18 cellular contexts compared by ENCODE assay signal in the genomic region with DNA sequence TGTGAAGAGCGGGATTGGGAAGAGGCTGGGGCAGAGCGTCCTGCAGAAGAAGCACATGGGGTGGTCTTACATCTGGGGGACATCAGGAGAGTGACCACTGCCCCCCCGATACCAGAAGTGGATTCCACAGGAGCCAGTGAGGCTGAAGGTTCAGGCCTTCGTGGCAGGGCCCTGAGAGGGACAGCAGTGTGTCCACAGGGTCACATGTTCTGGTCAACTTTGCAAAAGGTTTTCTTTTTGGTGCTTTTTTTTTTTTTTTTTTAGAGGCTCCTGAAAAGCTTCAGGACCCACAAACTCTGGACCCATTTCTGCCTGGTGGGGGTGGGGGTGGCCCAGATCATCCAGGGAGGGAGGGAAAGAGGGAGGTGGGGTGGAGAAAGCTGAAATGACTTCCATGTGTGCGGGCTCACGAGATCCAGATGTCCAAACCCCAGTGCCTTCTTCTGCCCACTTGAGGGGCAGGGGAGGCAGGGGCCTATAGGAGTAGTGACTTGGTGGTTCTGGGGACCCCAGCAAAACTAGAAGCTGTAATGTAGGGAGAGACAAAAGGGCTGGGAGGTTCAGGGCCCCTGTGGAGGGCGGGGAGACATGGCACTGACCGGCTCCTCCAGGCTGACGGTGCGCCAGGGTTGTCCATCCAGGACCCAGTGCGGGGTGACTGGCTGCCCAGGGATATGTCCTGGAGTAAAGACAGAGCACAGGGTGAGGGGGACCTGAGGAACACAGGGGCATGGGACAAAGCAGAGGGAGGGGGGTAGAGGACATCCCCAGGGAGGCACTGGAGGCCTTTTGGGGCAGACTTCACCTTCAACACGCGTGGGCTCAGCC. TPM values are rescaled to one million over a fixed set of nuclear protein-coding genes. Genes with fewer than 3 reads are reported as not detected.
DNase-seq lines count a peak whose midpoint lies in the region; ATAC-seq and TF ChIP-seq lines count a peak whose summit lies in the region.
"Had no signal": no experiment of that assay in that cellular context is flagged by ENCODE, and none has a peak within 500 bp of the region (broad histone marks: within the 10 kb centered on the region; RNA-seq: fewer than 3 reads in every experiment).

No MANE protein-coding gene starts in this region.

- H3K4me3 ChIP-seq in HFF-Myc (replicated peaks; ENCODE audit: low read depth, low read length) (peak overlapping the region; percentile 94), esophagus muscularis mucosa (peak overlapping the region; percentile 66 to 75 (median 66)), muscle layer of colon (ENCODE audit: low read depth in 1 of 2, low read length in 2 of 2) (peak overlapping the region in 1 of 2 donors; percentile 67), thyroid gland (replicated peaks in 1 of 3) (no peak overlapping the region)
- H3K4me3 ChIP-seq: GM12878 had no signal

- no peak for TF ChIP-seq EP300 in esophagus muscularis mucosa (IDR thresholded peaks at IDR 0.05)

- H3K27me3 ChIP-seq in esophagus muscularis mucosa (peaks cover 0 to 12% (median 0%) of the 10 kb centered on the region in 4 donors), muscle layer of colon (ENCODE audit: control insufficient read depth in 1 of 2, insufficient read depth in 2 of 2, low read length in 2 of 2) (peaks cover 0 to 5% of the 10 kb centered on the region in 2 donors), thyroid gland (no peaks in the 10 kb centered on the region)

- no peaks in the 10 kb centered on the region for H3K9me3 ChIP-seq in esophagus muscularis mucosa
- no peaks in the 10 kb centered on the region for H3K9me3 ChIP-seq in muscle layer of colon (ENCODE audit: low read length)
- H3K9me3 ChIP-seq in thyroid gland: no peaks in the 10 kb centered on the region

- peaks cover 28 to 70% (median 67%) of the 10 kb centered on the region in 4 donors for H3K4me1 ChIP-seq in esophagus muscularis mucosa
- H3K4me1 ChIP-seq in muscle layer of colon (ENCODE audit: insufficient read depth, low read length): peaks cover 47% of the 10 kb centered on the region
- peaks cover 16 to 36% of the 10 kb centered on the region in 2 donors for H3K4me1 ChIP-seq in thyroid gland

- TF ChIP-seq CTCF in HFF-Myc (IDR thresholded peaks at IDR 0.05; ENCODE audit: low read depth, low read length, missing control alignments) (no peak), esophagus muscularis mucosa (IDR thresholded peaks at IDR 0.05) (no peak), thyroid gland (IDR thresholded peaks at IDR 0.05) (no peak)

- 65% methylated on average over 13 of the region's 13 CpGs for WGBS in esophagus muscularis mucosa
- WGBS in thyroid gland, 2 donors: 80 to 87% methylated on average over 13 of the region's 13 CpGs

- H3K36me3 ChIP-seq in esophagus muscularis mucosa (peaks cover 0 to 21% (median 10%) of the 10 kb centered on the region in 4 donors), muscle layer of colon (ENCODE audit: insufficient read depth, low read length) (peaks cover 20% of the 10 kb centered on the region), thyroid gland (no peaks in the 10 kb centered on the region)

- no peak for ATAC-seq in GM18498 (IDR thresholded peaks at IDR 0.05; ENCODE audit: unreplicated experiment)
- ATAC-seq: GM12878, Panc1 had no signal

- DNase-seq in HFF-Myc (ENCODE audit: extremely low read depth, low read depth): peak; percentile 55
- no peak for DNase-seq in esophagus muscularis mucosa (ENCODE audit: extremely low spot score)
- DNase-seq in thyroid gland: no peak
- DNase-seq in NCI-H1930 (lab: John Stamatoyannopoulos, UW): no peak
- DNase-seq in activated gamma-delta T cell (lab: John Stamatoyannopoulos, UW): no peak
- no peak for DNase-seq in NCI-H1105 (lab: John Stamatoyannopoulos, UW)
- DNase-seq: activated B cell treated with CpG ODN at 0.5 μM for 24 hours; activated naive CD4-positive, alpha-beta T cell treated with anti-CD3 and anti-CD28 coated beads, Interleukin-2, amount 10 ng/mL, durations not matched to agents 7 days and 5 days; DND-41; mammary epithelial cell; NCI-H187 treated with DMSO at 0.1 percent for 48 hours; occipital lobe; T-helper 1 cell had no signal

- H3K27ac ChIP-seq in esophagus muscularis mucosa (replicated peaks in 1 of 4) (peak overlapping the region; percentile 88 to 91 (median 90)), muscle layer of colon (ENCODE audit: low read depth, low read length) (peak overlapping the region; percentile 79), thyroid gland (peak overlapping the region in 2 of 3 donors; percentile 70 to 71)
- H3K27ac ChIP-seq: C4-2B had no signal

- intact Hi-C loops in esophagus muscularis mucosa (cut with DNase I): loop anchor here (5.0 kb wide), 1 partner anchor 93 kb away; no protein-coding TSS in a partner anchor
- intact Hi-C loops in thyroid gland (cut with DNase I): loop anchor here (10.0 kb wide), 1 partner anchor 406 kb away; no protein-coding TSS in a partner anchor

- peak overlapping the region; percentile 41 for H3K9ac ChIP-seq in muscle layer of colon (ENCODE audit: low read length)

- TF ChIP-seq POLR2A in esophagus muscularis mucosa (IDR thresholded peaks at IDR 0.05; ENCODE audit: low read depth) (no peak), thyroid gland (IDR thresholded peaks at IDR 0.05) (no peak)

RNA-seq across cellular contexts. Expression of a gene that starts 2.7 kb away (rescaled TPM):
- total RNA-seq in esophagus muscularis mucosa (100 to 1,000 TPM in 1 of 4 donors, 10 to 100 TPM in 3; 45.4 to 144 (median 64.4) TPM), thyroid gland (10 to 100 TPM in 2 of 4 donors, 1 to 10 TPM in 2; 9.1 to 24.5 (median 12.6) TPM)
- total RNA-seq: activated B cell treated with CpG ODN at 0.5 μM for 24 hours, GM12878 had no signal

RNA-seq across cellular contexts. Expression of a gene that starts 15.9 kb away (rescaled TPM):
- total RNA-seq in esophagus muscularis mucosa (not detected), thyroid gland (1 to 10 TPM in 2 of 4 donors, under 1 TPM in 1, not detected in 1; 0.81 to 3.0 (median 3.0) TPM)
- total RNA-seq: activated B cell treated with CpG ODN at 0.5 μM for 24 hours, GM12878, mammary epithelial cell, occipital lobe had no signal

RNA-seq across cellular contexts. Expression of a gene that starts 33.3 kb away (rescaled TPM):
- total RNA-seq in esophagus muscularis mucosa (10 to 100 TPM; 13.1 to 18.7 (median 13.8) TPM), thyroid gland (1 to 10 TPM; 2.6 to 9.1 (median 5.0) TPM)
- total RNA-seq: activated B cell treated with CpG ODN at 0.5 μM for 24 hours, mammary epithelial cell had no signal

RNA-seq across cellular contexts. Expression of a gene that starts 53.4 kb away (rescaled TPM):
- 10 to 100 TPM in 3 of 4 donors, 1 to 10 TPM in 1; 8.9 to 22.2 (median 16.4) TPM for total RNA-seq in esophagus muscularis mucosa
- 10 to 100 TPM in 2 of 4 donors, 1 to 10 TPM in 2; 7.3 to 19.4 (median 13.1) TPM for total RNA-seq in thyroid gland
- total RNA-seq: activated B cell treated with CpG ODN at 0.5 μM for 24 hours, GM12878, mammary epithelial cell had no signal

Comparison
In these comparisons a context has a peak if more than half of its experiments do, and no peak if none do; other contexts are left out.
1. H3K4me3 ChIP-seq: peak in HFF-Myc (single experiment) and esophagus muscularis mucosa (4 of 4); none in thyroid gland (0 of 3).
2. Peak in every context shown above with its lines, with median percentiles within 50 percentile points of each other: H3K27ac ChIP-seq.